In genomic region chr4:69170233-69171134, GRCh38 we compare ENCODE assay signal across 9 cellular contexts. TPM values are rescaled to one million over a fixed set of nuclear protein-coding genes. Genes with fewer than 3 reads are reported as not detected.
DNase-seq lines count a peak whose midpoint lies in the region; ATAC-seq, FAIRE-seq and TF ChIP-seq lines count a peak whose summit lies in the region.
"Not testable (repeated sequence)": the region's sequence is repeated elsewhere in the genome, so short reads cannot be mapped to it uniquely, and the experiment has no call there.
"Had no signal": no experiment of that assay in that cellular context is flagged by ENCODE, and none has a peak within 500 bp of the region (broad histone marks: within the 10 kb centered on the region; RNA-seq: fewer than 3 reads in every experiment).

No MANE protein-coding gene starts in this region.

- H3K4me1 ChIP-seq in Caco-2; SJCRH30; GM12878 (ENCODE audit: control insufficient read depth, insufficient read depth, low read length): not testable (repeated sequence)

- in situ Hi-C loops in GM12878 (cut with MboI): loop anchor here (5.0 to 25.0 kb wide), 3 partner anchors 167 to 683 kb away; no protein-coding TSS in a partner anchor

- H3K9me3 Mint-ChIP-seq in Caco-2 (ENCODE audit: unreplicated experiment): peaks cover 10% of the 10 kb centered on the region

- not testable (repeated sequence) for H3K4me3 Mint-ChIP-seq in Caco-2 (ENCODE audit: unreplicated experiment)

- not testable (repeated sequence) for TF ChIP-seq POLR2A in GM12878 (IDR thresholded peaks at IDR 0.05; ENCODE audit: low read depth, low read length)

- not testable (repeated sequence) for BruUV-seq in Caco-2 (replicated peaks; lab: Mats Ljungman, UMichigan); GM12878 (replicated peaks; lab: Mats Ljungman, UMichigan)

- H4K20me1 ChIP-seq in GM12878 (ENCODE audit: control insufficient read depth, insufficient read depth): not testable (repeated sequence)

- H3K4me3 ChIP-seq in Caco-2 (ENCODE audit: low read depth, low read length); SJCRH30; GM12878; retinal pigment epithelial cell (ENCODE audit: low read length): not testable (repeated sequence)

- H3K27ac Mint-ChIP-seq in Caco-2 (ENCODE audit: unreplicated experiment): peak overlapping the region; percentile 46

- H3K36me3 ChIP-seq in Caco-2 (ENCODE audit: control insufficient read depth, insufficient read depth, low read length); SJCRH30; GM12878 (ENCODE audit: control insufficient read depth in 2 of 2, insufficient read depth in 2 of 2, low read length in 1 of 2): not testable (repeated sequence)

- not testable (repeated sequence) for H3K4me1 Mint-ChIP-seq in Caco-2 (ENCODE audit: low read depth, unreplicated experiment)

- H3K27me3 ChIP-seq in Caco-2 (replicated peaks; ENCODE audit: control insufficient read depth, insufficient read depth, low read length); SJCRH30; GM12878 (replicated peaks in 1 of 2; ENCODE audit: control insufficient read depth in 2 of 2, insufficient read depth in 2 of 2, low read length in 1 of 2): not testable (repeated sequence)

- ATAC-seq in HG02943 (IDR thresholded peaks at IDR 0.05; ENCODE audit: low read depth, unreplicated experiment): peak; percentile 77
- peak; percentile 89 for ATAC-seq in GM12878

- CTCF ChIA-PET in Caco-2 (lab: Charles Lee) (interaction anchor here (0.6 to 1.3 kb wide), 6 partner anchors 9 to 672 kb away, joined by 3 read pairs; no protein-coding TSS in a partner anchor), GM12878 (lab: Yijun Ruan, JAX) (interaction anchor here (0.6 to 2.4 kb wide), 34 partner anchors 8 to 798 kb away, joined by 3 to 24 read pairs (median 4); no protein-coding TSS in a partner anchor)

- not testable (repeated sequence) for TF ChIP-seq EP300 in GM12878 (IDR thresholded peaks at IDR 0.05; ENCODE audit: borderline replicate concordance in 1 of 2, control insufficient read depth in 1 of 2, low read depth in 2 of 2, low read length in 2 of 2)

- not testable (repeated sequence) for H3K79me2 ChIP-seq in GM12878 (ENCODE audit: control insufficient read depth, insufficient read depth, low read length)

- H3K36me3 Mint-ChIP-seq in Caco-2 (ENCODE audit: insufficient read depth, unreplicated experiment): not testable (repeated sequence)

- H3K9me3 ChIP-seq in Caco-2; SJCRH30 (replicated peaks); GM12878 (replicated peaks; ENCODE audit: control insufficient read depth, insufficient read depth, low read length): not testable (repeated sequence)

- not testable (repeated sequence) for H3K9ac ChIP-seq in GM12878 (ENCODE audit: control insufficient read depth, insufficient read depth, low read length)

- not testable (repeated sequence) for H3K4me2 ChIP-seq in GM12878 (ENCODE audit: control insufficient read depth, insufficient read depth)

- H3K27ac ChIP-seq in SJCRH30; GM12878 (ENCODE audit: control insufficient read depth, insufficient read depth): not testable (repeated sequence)

- DNase-seq in Caco-2 (peak; percentile 57 to 71), NCI-H1105 (lab: John Stamatoyannopoulos, UW) (peak; percentile 4), SJCRH30 (peak; percentile 24 to 66), GM12878 (ENCODE audit: low read depth, low spot score) (peak; percentile 2), hepatic stellate cell (ENCODE audit: low spot score) (peak; percentile 0)
- DNase-seq in GM19239 (ENCODE audit: insufficient read length, low spot score); retinal pigment epithelial cell (ENCODE audit: low read depth): not testable (repeated sequence)

- H2AFZ ChIP-seq in GM12878 (ENCODE audit: control insufficient read depth, low read depth, low read length): not testable (repeated sequence)

- TF ChIP-seq CTCF in Caco-2 (IDR thresholded peaks at IDR 0.05; ENCODE audit: insufficient read depth in 1 of 2, low read depth in 1 of 2, low read length in 1 of 2, severe bottlenecking in 1 of 2, unreplicated experiment in 1 of 2) (peak; percentile 58 to 74), GM12878 (IDR thresholded peaks at IDR 0.05 in 2 of 3, conservative IDR thresholded peaks at IDR 0.05 in 1 of 3; ENCODE audit: control insufficient read depth in 2 of 3, extremely low read depth in 1 of 3, insufficient read depth in 1 of 3, low read depth in 3 of 3, low read length in 3 of 3) (peak; percentile 43 to 48 (median 48); a peak in 4 of 6 replicates), retinal pigment epithelial cell (conservative IDR thresholded peaks at IDR 0.05; ENCODE audit: low read depth, low read length) (peak; percentile 68)

- SMC1A ChIA-PET in GM12878 (lab: Charles Lee; ENCODE audit: uncharacterized antibody, unreplicated experiment): interaction anchor here (0.6 to 2.7 kb wide), 44 partner anchors 9 to 899 kb away, joined by 3 to 37 read pairs (median 3); no protein-coding TSS in a partner anchor

- WGBS in GM12878 (ENCODE audit: insufficient coverage, insufficient replicate concordance, low lambda C conversion rate, missing lambda C conversion rate): 32% methylated on average over 2 of the region's 2 CpGs

- TF ChIP-seq RAD21 in GM12878 (IDR thresholded peaks at IDR 0.05; ENCODE audit: insufficient read depth, low read depth, low read length): peak; percentile 68

- FAIRE-seq in GM19239 (lab: Jason Lieb, UNC): peak; percentile 54
- peak; percentile 90 for FAIRE-seq in GM12878 (lab: Jason Lieb, UNC)

- intact Hi-C loops in Caco-2 (cut with micrococcal nuclease; ENCODE audit: unreplicated experiment): loop anchor here (1.0 to 2.0 kb wide), 4 partner anchors 264 to 672 kb away; no protein-coding TSS in a partner anchor
- intact Hi-C loops in GM12878 (cut with micrococcal nuclease; ENCODE audit: unreplicated experiment): loop anchor here (1.0 to 2.0 kb wide), 3 partner anchors 112 to 898 kb away; no protein-coding TSS in a partner anchor

- not testable (repeated sequence) for H3K27me3 Mint-ChIP-seq in Caco-2 (ENCODE audit: insufficient read depth, unreplicated experiment)

- POLR2A ChIA-PET in Caco-2 (lab: Charles Lee): not testable (repeated sequence)
- POLR2A ChIA-PET in GM12878 (lab: Charles Lee): interaction anchor here (0.6 kb wide), 1 partner anchor 802 kb away, joined by 3 read pairs; no protein-coding TSS in a partner anchor

- RAD21 ChIA-PET in GM12878 (lab: Charles Lee; ENCODE audit: unreplicated experiment): interaction anchor here (0.7 to 2.6 kb wide), 20 partner anchors 9 to 899 kb away, joined by 3 to 19 read pairs (median 4); no protein-coding TSS in a partner anchor

TF ChIP-seq in GM12878, 131 proteins besides CTCF, POLR2A, EP300 and RAD21:
- TF ChIP-seq ZNF384 (IDR thresholded peaks at IDR 0.05; ENCODE audit: borderline replicate concordance, low read depth, low read length) (peak; percentile 77; the same call in 1 of the 2 replicates), RUNX3 (IDR thresholded peaks at IDR 0.05; ENCODE audit: low read length) (0 out of 2 replicates have a peak, but pooled peaks have one; percentile 16), SMC3 (IDR thresholded peaks at IDR 0.05; ENCODE audit: borderline replicate concordance, low read length) (peak; percentile 54; the same call in 1 of the 2 replicates)

RNA-seq across cellular contexts. Expression of gene UGT2B11, which starts 44.1 kb away (rescaled TPM):
- total RNA-seq in Caco-2 (2022) (0.35 TPM in 1 of 2 replicates, not detected in the other), GM12878 (2014; rRNA removed) (not detected in 2 replicates), GM12878 (2014; rRNA removed; fragmentation: Illumina TruSeq; extraction: Trizol) (not detected in 2 replicates), GM12878 (2021) (not detected in 2 replicates)
- not detected in 2 replicates for total RNA-seq in SJCRH30 (2014; rRNA removed; shearing (Covaris generic))
- not detected in 2 replicates for total RNA-seq in GM12878 (2013; cell fraction: nucleolus; rRNA removed)
- polyA plus RNA-seq in GM12878 (2011; ENCODE audit: low read depth): not detected
- polyA plus RNA-seq in GM12878 (2011; rRNA removed) (not detected in 2 replicates), GM12878 (2014; fragmentation: Illumina TruSeq; extraction: Trizol) (not detected in 2 replicates), GM12878 (2014; fragmentation: Nextera tagmentation; extraction: Ambion mirVana) (not detected), GM12878 (2014; rRNA removed) (not detected in 2 replicates), GM12878 (2016; fragmentation: Nextera tagmentation; extraction: Ambion mirVana) (not detected)
- polyA plus RNA-seq in GM12878 (2011; cell fraction: cytosol; rRNA removed): not detected in 2 replicates
- polyA plus RNA-seq in GM12878 (2011; cell fraction: nucleus; rRNA removed): not detected in 2 replicates
- polyA plus RNA-seq in GM12878 (2012): not detected in 2 replicates
- polyA minus RNA-seq in GM12878 (2011; rRNA and poly(A)+ RNA removed): not detected in 2 replicates
- polyA minus RNA-seq in GM12878 (2011; cell fraction: cytosol; rRNA and poly(A)+ RNA removed): not detected in 2 replicates
- not detected in 2 replicates for polyA minus RNA-seq in GM12878 (2011; cell fraction: nucleus; rRNA and poly(A)+ RNA removed)
- total RNA-seq: gastrocnemius medialis had no signal
